Comparison of ENCODE assay signal across 31 cellular contexts in the genomic region with DNA sequence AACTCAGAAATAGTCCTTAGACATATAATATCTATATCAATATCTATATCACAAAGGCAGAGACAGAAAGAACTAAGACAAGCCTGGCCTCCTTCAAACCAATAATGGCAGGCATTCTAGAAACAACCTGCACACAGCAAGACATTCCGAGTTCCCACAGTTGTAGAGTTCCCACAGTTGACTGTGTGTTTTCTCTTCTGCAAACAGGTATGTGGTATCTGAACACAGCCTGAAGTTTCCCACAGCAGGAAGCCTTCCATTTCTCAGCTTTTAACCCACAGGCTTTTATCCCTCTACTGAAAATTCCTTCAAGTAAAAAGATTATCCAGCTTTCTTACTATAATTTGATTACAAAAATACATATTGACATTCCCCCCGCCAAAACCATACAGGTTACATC.
"Had no signal": no experiment of that assay in that cellular context is flagged by ENCODE, and none has a peak within 500 bp of the region (broad histone marks: within the 10 kb centered on the region; RNA-seq: fewer than 3 reads in every experiment).

No MANE protein-coding gene starts in this region.

- H3K4me3 ChIP-seq: ascending aorta, breast epithelium, Peyer's patch, SJSA1 had no signal

- H3K9me3 Mint-ChIP-seq: activated B cell treated with CpG ODN at 0.5 μM for 24 hours; activated CD4-positive, alpha-beta memory T cell treated with anti-CD3 and anti-CD28 coated beads for 36 hours; activated naive CD8-positive, alpha-beta T cell treated with anti-CD3 and anti-CD28 coated beads, Interleukin-2, amount 10 ng/mL, durations not matched to agents 7 days and 5 days; activated T-helper 1 cell treated with anti-CD3 and anti-CD28 coated beads, Interleukin-12 subunit alpha, Interleukin-12 subunit beta, Interleukin-2, Interleukin-4 antibody, amounts not matched to agents 30 ng/mL and 10 ng/mL and 1 ng/mL, durations not matched to agents 14 hours and 24 hours and 36 hours had no signal

- H3K27me3 Mint-ChIP-seq: activated B cell treated with CpG ODN at 0.5 μM for 24 hours; activated CD4-positive, alpha-beta memory T cell treated with anti-CD3 and anti-CD28 coated beads for 36 hours; activated naive CD8-positive, alpha-beta T cell treated with anti-CD3 and anti-CD28 coated beads, Interleukin-2, amount 10 ng/mL, durations not matched to agents 7 days and 5 days had no signal

- H3K4me3 Mint-ChIP-seq: activated B cell treated with CpG ODN at 0.5 μM for 24 hours; activated CD4-positive, alpha-beta memory T cell treated with anti-CD3 and anti-CD28 coated beads for 36 hours; activated naive CD8-positive, alpha-beta T cell treated with anti-CD3 and anti-CD28 coated beads, Interleukin-2, amount 10 ng/mL, durations not matched to agents 7 days and 5 days; activated T-helper 1 cell treated with anti-CD3 and anti-CD28 coated beads, Interleukin-12 subunit alpha, Interleukin-12 subunit beta, Interleukin-2, Interleukin-4 antibody, amounts not matched to agents 30 ng/mL and 10 ng/mL and 1 ng/mL, durations not matched to agents 14 hours and 24 hours and 36 hours had no signal

- H3K36me3 ChIP-seq: breast epithelium had no signal

- H3K4me1 Mint-ChIP-seq: activated naive CD8-positive, alpha-beta T cell treated with anti-CD3 and anti-CD28 coated beads, Interleukin-2, amount 10 ng/mL, durations not matched to agents 7 days and 5 days had no signal

- H3K27ac ChIP-seq: ascending aorta, breast epithelium, KMS-11, Peyer's patch, SJSA1, VCaP had no signal

- H3K27me3 ChIP-seq: ascending aorta, breast epithelium, Peyer's patch, SJSA1 had no signal

- DNase-seq: activated B cell treated with CpG ODN at 0.5 μM for 24 hours; activated CD4-positive, alpha-beta memory T cell treated with anti-CD3 and anti-CD28 coated beads for 36 hours; activated CD4-positive, alpha-beta T cell treated with anti-CD3 and anti-CD28 coated beads for 4 hours; activated CD4-positive, alpha-beta T cell treated with anti-CD3 and anti-CD28 coated beads, Interleukin-2, amount 50 U/mL, for 1 hour; activated CD4-positive, CD25-positive, alpha-beta regulatory T cell treated with anti-CD3 and anti-CD28 coated beads, Interleukin-2, amount 50 U/mL, for 72 hours; activated CD8-positive, alpha-beta memory T cell treated with anti-CD3 and anti-CD28 coated beads, Interleukin-2, amount 50 U/mL, for 4 hours; activated effector memory CD4-positive, alpha-beta T cell treated with Interleukin-2 at 50 U/mL for 16 hours; activated naive CD4-positive, alpha-beta T cell treated with anti-CD3 and anti-CD28 coated beads, Interleukin-2, amount 50 U/mL, for 16 hours; activated naive CD8-positive, alpha-beta T cell treated with anti-CD3 and anti-CD28 coated beads, Interleukin-2, amount 10 ng/mL, durations not matched to agents 7 days and 5 days; amygdala; MM.1S; MV-4-11; NCI-H1092; NCI-H1436 treated with DMSO at 0.1 percent for 48 hours; NCI-H1694 treated with DMSO at 0.1 percent for 48 hours; NCI-H2029; NCI-H510A treated with DMSO at 0.1 percent for 48 hours; NCI-H526 treated with DMSO at 0.1 percent for 48 hours; NCI-H774; Peyer's patch; RPMI8226; SHP77 treated with DMSO at 0.1 percent for 48 hours; SK-N-SH; T-helper 2 cell; T-helper 9 cell had no signal

- H3K9me3 ChIP-seq: ascending aorta, breast epithelium, Peyer's patch, SJSA1, SK-N-SH had no signal

- H3K4me1 ChIP-seq: breast epithelium, Peyer's patch had no signal

- H3K27ac Mint-ChIP-seq: activated B cell treated with CpG ODN at 0.5 μM for 24 hours; activated CD4-positive, alpha-beta memory T cell treated with anti-CD3 and anti-CD28 coated beads for 36 hours; activated naive CD8-positive, alpha-beta T cell treated with anti-CD3 and anti-CD28 coated beads, Interleukin-2, amount 10 ng/mL, durations not matched to agents 7 days and 5 days; activated T-helper 1 cell treated with anti-CD3 and anti-CD28 coated beads, Interleukin-12 subunit alpha, Interleukin-12 subunit beta, Interleukin-2, Interleukin-4 antibody, amounts not matched to agents 30 ng/mL and 10 ng/mL and 1 ng/mL, durations not matched to agents 14 hours and 24 hours and 36 hours had no signal
